Comparison of ENCODE assay signal across 24 cellular contexts in genomic region chr6:132122176-132122575, GRCh38.
"Had no signal": no experiment of that assay in that cellular context is flagged by ENCODE, and none has a peak within 500 bp of the region (broad histone marks: within the 10 kb centered on the region; RNA-seq: fewer than 3 reads in every experiment).

No MANE protein-coding gene starts in this region.

- H3K36me3 Mint-ChIP-seq: activated naive CD8-positive, alpha-beta T cell; memory B cell; stimulated activated effector memory CD8-positive, alpha-beta T cell treated with anti-CD3 and anti-CD28 coated beads, Interleukin-12 subunit alpha, Interleukin-12 subunit beta, amount 100 ng/mL, for 72 hours had no signal

- H3K4me3 Mint-ChIP-seq: activated naive CD8-positive, alpha-beta T cell; activated T-cell treated with anti-CD3 and anti-CD28 coated beads, Interleukin-2, amount 50 U/mL, for 4 hours; memory B cell; nephron progenitor cell; stimulated activated effector memory CD8-positive, alpha-beta T cell treated with anti-CD3 and anti-CD28 coated beads, Interleukin-12 subunit alpha, Interleukin-12 subunit beta, amount 100 ng/mL, for 72 hours; T-helper 1 cell treated with Interleukin-12 subunit alpha and Interleukin-12 subunit beta and Interleukin-4 antibody, amounts not matched to agents 30 μg/mL and 1 μg/mL, for 36 hours; WTC11 had no signal

- H3K9me3 ChIP-seq: adrenal gland, ascending aorta, heart right ventricle, mucosa of descending colon, transverse colon had no signal

- H3K9me3 Mint-ChIP-seq: activated T-cell treated with anti-CD3 and anti-CD28 coated beads, Interleukin-2, amount 50 U/mL, for 4 hours; activated T-helper 2 cell treated with anti-CD3 and anti-CD28 coated beads, Interferon-gamma antibody, Interleukin-2, Interleukin-4, amounts not matched to agents 10 μg/mL and 5 μg/mL and 100 μg/mL, durations not matched to agents 14 hours and 24 hours and 36 hours; memory B cell; nephron progenitor cell; stimulated activated effector memory CD8-positive, alpha-beta T cell treated with anti-CD3 and anti-CD28 coated beads, Interleukin-12 subunit alpha, Interleukin-12 subunit beta, amount 100 ng/mL, for 72 hours; T-helper 1 cell treated with Interleukin-12 subunit alpha and Interleukin-12 subunit beta and Interleukin-4 antibody, amounts not matched to agents 30 μg/mL and 1 μg/mL, for 36 hours had no signal

- H3K4me1 Mint-ChIP-seq: memory B cell; nephron progenitor cell; stimulated activated effector memory CD8-positive, alpha-beta T cell treated with anti-CD3 and anti-CD28 coated beads, Interleukin-12 subunit alpha, Interleukin-12 subunit beta, amount 100 ng/mL, for 72 hours; WTC11 had no signal

- DNase-seq: activated CD4-positive, alpha-beta T cell treated with anti-CD3 and anti-CD28 coated beads, Interleukin-2, amount 50 U/mL, for 4 hours; activated CD8-positive, alpha-beta memory T cell treated with anti-CD3 and anti-CD28 coated beads, Interleukin-2, amount 50 U/mL, for 48 hours; activated naive CD4-positive, alpha-beta T cell; activated T-cell treated with anti-CD3 and anti-CD28 coated beads, Interleukin-2, amount 50 U/mL, for 4 hours; adrenal gland; heart right ventricle; islet precursor cell; left cardiac atrium; mucosa of descending colon; nephron progenitor cell; occipital lobe; posterior cingulate gyrus; stimulated activated CD4-positive, alpha-beta T cell treated with anti-CD3 and anti-CD28 coated beads, Interleukin-12 subunit alpha, Interleukin-12 subunit beta, amount 100 ng/mL, for 4 hours; T1000; transverse colon had no signal

- H3K4me3 ChIP-seq: adrenal gland, ascending aorta, coronary artery, heart right ventricle, mucosa of descending colon, transverse colon had no signal

- H3K27ac ChIP-seq: adrenal gland, ascending aorta, coronary artery, epithelial cell of prostate, heart right ventricle, transverse colon had no signal

- H3K27ac Mint-ChIP-seq: activated naive CD8-positive, alpha-beta T cell; activated T-helper 2 cell treated with anti-CD3 and anti-CD28 coated beads, Interferon-gamma antibody, Interleukin-2, Interleukin-4, amounts not matched to agents 10 μg/mL and 5 μg/mL and 100 μg/mL, durations not matched to agents 14 hours and 24 hours and 36 hours; memory B cell; nephron progenitor cell; stimulated activated effector memory CD8-positive, alpha-beta T cell treated with anti-CD3 and anti-CD28 coated beads, Interleukin-12 subunit alpha, Interleukin-12 subunit beta, amount 100 ng/mL, for 72 hours; T-helper 1 cell treated with Interleukin-12 subunit alpha and Interleukin-12 subunit beta and Interleukin-4 antibody, amounts not matched to agents 30 μg/mL and 1 μg/mL, for 36 hours; WTC11 had no signal

- H3K36me3 ChIP-seq: adrenal gland, ascending aorta, heart right ventricle, transverse colon had no signal

- H3K4me1 ChIP-seq: adrenal gland, transverse colon had no signal

- ATAC-seq: activated T-cell treated with anti-CD3 and anti-CD28 coated beads, Interleukin-2, amount 50 U/mL, for 4 hours; stimulated activated effector memory CD8-positive, alpha-beta T cell treated with anti-CD3 and anti-CD28 coated beads, Interleukin-12 subunit alpha, Interleukin-12 subunit beta, amount 100 ng/mL, for 72 hours; WTC11 had no signal

- H3K27me3 ChIP-seq: adrenal gland, ascending aorta, heart right ventricle, transverse colon had no signal
